In the genomic region with DNA sequence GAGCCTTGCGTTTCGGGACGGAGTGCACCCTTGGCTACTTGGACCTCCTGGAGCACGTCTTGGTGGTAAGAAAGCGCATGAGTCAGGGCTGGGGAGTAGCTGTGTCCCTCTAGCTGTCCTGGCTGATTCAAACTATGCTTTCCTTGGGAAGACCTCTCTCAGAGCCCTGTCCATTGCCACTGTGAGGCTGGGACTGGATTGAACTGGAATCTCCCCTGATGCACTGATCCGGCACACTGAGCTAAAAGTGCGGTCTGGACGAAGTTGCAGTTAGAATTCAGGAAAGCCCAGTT, we compare ENCODE assay signal across 1 cellular context.
TF ChIP-seq lines count a peak whose summit lies in the region.

No MANE protein-coding gene starts in this region.

TF ChIP-seq in IMR-90, 13 proteins besides CTCF, POLR2A, EP300 and RAD21:
- TF ChIP-seq CEBPB (IDR thresholded peaks at IDR 0.05; ENCODE audit: low read depth, low read length) = no peak
- TF ChIP-seq MXI1 (IDR thresholded peaks at IDR 0.05; ENCODE audit: borderline replicate concordance, low read depth, low read length) = no peak
- TF ChIP-seq MAZ (IDR thresholded peaks at IDR 0.05; ENCODE audit: borderline replicate concordance, low read depth, low read length) = no peak
- TF ChIP-seq, protein P1, sequence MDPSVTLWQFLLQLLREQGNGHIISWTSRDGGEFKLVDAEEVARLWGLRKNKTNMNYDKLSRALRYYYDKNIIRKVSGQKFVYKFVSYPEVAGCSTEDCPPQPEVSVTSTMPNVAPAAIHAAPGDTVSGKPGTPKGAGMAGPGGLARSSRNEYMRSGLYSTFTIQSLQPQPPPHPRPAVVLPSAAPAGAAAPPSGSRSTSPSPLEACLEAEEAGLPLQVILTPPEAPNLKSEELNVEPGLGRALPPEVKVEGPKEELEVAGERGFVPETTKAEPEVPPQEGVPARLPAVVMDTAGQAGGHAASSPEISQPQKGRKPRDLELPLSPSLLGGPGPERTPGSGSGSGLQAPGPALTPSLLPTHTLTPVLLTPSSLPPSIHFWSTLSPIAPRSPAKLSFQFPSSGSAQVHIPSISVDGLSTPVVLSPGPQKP (IDR thresholded peaks at IDR 0.05; ENCODE audit: borderline replicate concordance, low read depth, low read length) = no peak
- no peak for TF ChIP-seq MAFK (IDR thresholded peaks at IDR 0.05; ENCODE audit: low read depth, low read length)
- TF ChIP-seq CHD1 (IDR thresholded peaks at IDR 0.05; ENCODE audit: low read depth, low read length) = no peak
- no peak for TF ChIP-seq FOS (IDR thresholded peaks at IDR 0.05; ENCODE audit: low read depth, low read length)
- TF ChIP-seq, protein P2, sequence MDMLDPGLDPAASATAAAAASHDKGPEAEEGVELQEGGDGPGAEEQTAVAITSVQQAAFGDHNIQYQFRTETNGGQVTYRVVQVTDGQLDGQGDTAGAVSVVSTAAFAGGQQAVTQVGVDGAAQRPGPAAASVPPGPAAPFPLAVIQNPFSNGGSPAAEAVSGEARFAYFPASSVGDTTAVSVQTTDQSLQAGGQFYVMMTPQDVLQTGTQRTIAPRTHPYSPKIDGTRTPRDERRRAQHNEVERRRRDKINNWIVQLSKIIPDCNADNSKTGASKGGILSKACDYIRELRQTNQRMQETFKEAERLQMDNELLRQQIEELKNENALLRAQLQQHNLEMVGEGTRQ (IDR thresholded peaks at IDR 0.05; ENCODE audit: low read depth, low read length) = no peak
- TF ChIP-seq BHLHE40 (IDR thresholded peaks at IDR 0.05; ENCODE audit: low read depth, low read length) = no peak
- TF ChIP-seq SMC3 (IDR thresholded peaks at IDR 0.05; ENCODE audit: low read depth, low read length) = no peak
- TF ChIP-seq RFX5 (IDR thresholded peaks at IDR 0.05; ENCODE audit: low read depth, low read length) = no peak
